In the genomic region with DNA sequence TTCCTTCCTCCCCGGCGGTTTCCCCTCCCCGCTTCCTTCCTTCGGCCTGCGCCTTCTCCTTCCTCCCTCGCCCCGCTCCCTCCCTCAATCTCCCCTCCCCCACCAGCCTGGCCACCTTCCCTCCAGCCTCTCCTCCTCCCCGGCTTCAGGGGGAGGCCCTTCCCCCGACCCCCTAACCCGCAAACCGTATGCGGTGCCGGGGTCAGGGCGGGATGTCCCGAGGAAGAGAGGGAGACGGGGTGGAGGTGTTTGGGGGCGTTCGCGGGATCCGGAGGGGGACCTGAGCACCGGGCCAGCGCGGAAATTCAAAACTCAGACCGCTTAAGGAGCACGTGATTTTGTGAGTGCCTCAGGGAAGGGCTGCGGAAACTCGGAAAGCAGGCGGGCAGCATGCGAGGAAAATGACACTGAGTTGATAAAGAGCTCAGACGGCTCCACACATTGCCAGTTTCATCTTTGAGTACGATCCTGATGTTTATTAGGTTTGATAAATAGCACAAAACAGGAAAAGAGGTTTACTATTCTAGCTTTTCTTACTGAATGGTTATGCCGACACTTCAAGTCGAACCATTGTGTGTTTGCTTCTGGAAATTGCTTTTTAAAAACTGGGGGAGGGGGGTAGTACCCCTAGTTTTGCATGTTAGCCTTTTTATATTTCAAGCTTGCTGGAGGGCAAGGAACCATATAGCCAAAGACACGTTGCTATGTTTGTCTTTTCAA, we compare ENCODE assay signal across 8 cellular contexts. TPM values are rescaled to one million over a fixed set of nuclear protein-coding genes. Genes with fewer than 3 reads are reported as not detected.
DNase-seq lines count a peak whose midpoint lies in the region; ATAC-seq and TF ChIP-seq lines count a peak whose summit lies in the region.

No MANE protein-coding gene starts in this region.

- TF ChIP-seq CTCF in fibroblast of villous mesenchyme (IDR thresholded peaks at IDR 0.05; ENCODE audit: insufficient read depth, low read depth, low read length), result no peak
- TF ChIP-seq CTCF in omental fat pad (IDR thresholded peaks at IDR 0.05), result no peak

- in situ Hi-C loops in HAP-1 (cut with MboI; ENCODE audit: low sequenced_read_pairs), result no loop called here

- ATAC-seq in omental fat pad (ENCODE audit: low FRiP score) (peak; percentile 20), HG02610 (IDR thresholded peaks at IDR 0.05; ENCODE audit: unreplicated experiment) (no peak), HG03139 (IDR thresholded peaks at IDR 0.05; ENCODE audit: unreplicated experiment) (no peak)

- DNase-seq in Ammon's horn (ENCODE audit: low spot score) (peak; percentile 52), HAP-1 (ENCODE audit: low spot score in 2 of 2) (peak; percentile 82 to 92), NCI-H748 treated with DMSO at 0.1 percent for 48 hours (lab: John Stamatoyannopoulos, UW) (peak; percentile 49), fibroblast of villous mesenchyme (ENCODE audit: low read depth) (peak; percentile 72), omental fat pad (ENCODE audit: low spot score) (no peak)
- DNase-seq in activated effector memory CD4-positive, alpha-beta T cell treated with anti-CD3 and anti-CD28 coated beads, Interleukin-2, amount 50 U/mL, for 16 hours, result peak; percentile 80

- no peaks in the 10 kb centered on the region for H3K27me3 ChIP-seq in HAP-1 (ENCODE audit: low read depth)

- no peaks in the 10 kb centered on the region; the same call in 1 of the 2 replicates for H3K36me3 ChIP-seq in HAP-1 (replicated peaks)

- H3K4me3 ChIP-seq in HAP-1 (peak overlapping the region; percentile 71), fibroblast of villous mesenchyme (ENCODE audit: low read depth, low read length) (peak overlapping the region; percentile 92)

- H3K4me1 ChIP-seq in HAP-1, result peaks cover 40% of the 10 kb centered on the region

- no peaks in the 10 kb centered on the region for H3K9me3 ChIP-seq in HAP-1

RNA-seq across cellular contexts. Expression of gene PTCH1, which starts 5.4 kb away (rescaled TPM):
- total RNA-seq in fibroblast of villous mesenchyme, result 1.7 and 2.9 TPM in 2 replicates
- total RNA-seq in omental fat pad, result 10 to 100 TPM in 1 of 4 donors, 1 to 10 TPM in 3; 3.1 to 14.2 (median 7.9) TPM
